8 cellular contexts compared by ENCODE assay signal in the genomic region with DNA sequence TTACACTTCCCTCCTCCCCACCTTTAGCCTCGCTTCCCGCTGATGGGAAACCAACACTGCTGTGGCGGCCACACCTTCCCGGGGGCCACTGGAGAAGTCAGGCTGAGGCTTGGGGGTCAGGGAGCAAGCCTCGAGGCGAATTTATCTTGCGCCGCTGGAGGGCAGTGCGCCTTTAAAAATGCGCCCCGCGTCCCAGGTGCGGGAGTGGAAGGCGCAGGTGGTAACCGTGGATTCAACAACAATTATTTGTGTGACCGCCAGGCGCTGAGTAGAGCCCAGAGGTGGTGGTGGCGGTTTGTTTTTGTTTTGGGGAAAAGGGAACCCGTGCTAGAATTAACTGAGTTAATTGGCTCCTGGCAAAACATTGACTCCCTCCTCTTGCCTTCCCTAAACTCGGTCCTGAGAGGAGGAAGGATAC. TPM values are rescaled to one million over a fixed set of nuclear protein-coding genes. Genes with fewer than 3 reads are reported as not detected.
DNase-seq lines count a peak whose midpoint lies in the region; ATAC-seq and TF ChIP-seq lines count a peak whose summit lies in the region.

No MANE protein-coding gene starts in this region.

- DNase-seq in NCI-H2081 (lab: John Stamatoyannopoulos, UW) (peak; percentile 80 to 84), lung microvascular endothelial cell (ENCODE audit: low read depth in 2 of 2) (peak; percentile 28 to 57), Ammon's horn (ENCODE audit: low spot score) (no peak)
- DNase-seq in activated CD4-positive, alpha-beta T cell treated with anti-CD3 and anti-CD28 coated beads, Interleukin-2, amount 10 ng/mL, durations not matched to agents 7 days and 5 days: peak; percentile 78
- peak; percentile 30 for DNase-seq in stimulated activated CD8-positive, alpha-beta memory T cell treated with anti-CD3 and anti-CD28 coated beads, Interleukin-7, amount 100 ng/mL, for 24 hours (ENCODE audit: low read depth)

- H3K4me1 Mint-ChIP-seq in activated CD4-positive, alpha-beta T cell treated with anti-CD3 and anti-CD28 coated beads, Interleukin-2, amount 10 ng/mL, durations not matched to agents 7 days and 5 days: peaks cover 29% of the 10 kb centered on the region
- H3K4me1 Mint-ChIP-seq in dendritic cell treated with granulocyte-macrophage colony-stimulating factor and Interleukin-4, amounts not matched to agents 40 ng/mL and 50 ng/mL, for 4 days (ENCODE audit: low read depth): peaks cover 27% of the 10 kb centered on the region

- H3K27ac ChIP-seq in 22Rv1: no peak overlapping the region

- H3K4me3 Mint-ChIP-seq in activated CD4-positive, alpha-beta T cell treated with anti-CD3 and anti-CD28 coated beads, Interleukin-2, amount 10 ng/mL, durations not matched to agents 7 days and 5 days: peak overlapping the region; percentile 58
- H3K4me3 Mint-ChIP-seq in dendritic cell treated with granulocyte-macrophage colony-stimulating factor and Interleukin-4, amounts not matched to agents 40 ng/mL and 50 ng/mL, for 4 days: peak overlapping the region; percentile 53

- peaks cover 61% of the 10 kb centered on the region for H3K27me3 Mint-ChIP-seq in activated CD4-positive, alpha-beta T cell treated with anti-CD3 and anti-CD28 coated beads, Interleukin-2, amount 10 ng/mL, durations not matched to agents 7 days and 5 days
- H3K27me3 Mint-ChIP-seq in dendritic cell treated with granulocyte-macrophage colony-stimulating factor and Interleukin-4, amounts not matched to agents 40 ng/mL and 50 ng/mL, for 4 days: peaks cover 66% of the 10 kb centered on the region

- ATAC-seq in GM18907 (IDR thresholded peaks at IDR 0.05; ENCODE audit: unreplicated experiment): peak; percentile 51

- H3K36me3 Mint-ChIP-seq in activated CD4-positive, alpha-beta T cell treated with anti-CD3 and anti-CD28 coated beads, Interleukin-2, amount 10 ng/mL, durations not matched to agents 7 days and 5 days (ENCODE audit: low read depth): no peaks in the 10 kb centered on the region
- H3K36me3 Mint-ChIP-seq in dendritic cell treated with granulocyte-macrophage colony-stimulating factor and Interleukin-4, amounts not matched to agents 40 ng/mL and 50 ng/mL, for 4 days (ENCODE audit: low read depth): peaks cover 7% of the 10 kb centered on the region

- intact Hi-C loops in dendritic cell treated with granulocyte-macrophage colony-stimulating factor and Interleukin-4, amounts not matched to agents 40 ng/mL and 50 ng/mL, for 4 days (cut with micrococcal nuclease): loop anchor here (2.0 kb wide), 1 partner anchor 390 kb away; no protein-coding TSS in a partner anchor

- POLR2A ChIA-PET in activated CD4-positive, alpha-beta T cell treated with anti-CD3 and anti-CD28 coated beads, Interleukin-2, amount 10 ng/mL, durations not matched to agents 7 days and 5 days (lab: Charles Lee): no interaction called here

- CTCF ChIA-PET in activated CD4-positive, alpha-beta T cell treated with anti-CD3 and anti-CD28 coated beads, Interleukin-2, amount 10 ng/mL, durations not matched to agents 7 days and 5 days (lab: Charles Lee): interaction anchor here (0.5 kb wide), 1 partner anchor 50 kb away, joined by 3 read pairs; no protein-coding TSS in a partner anchor

- TF ChIP-seq CTCF in 22Rv1 (IDR thresholded peaks at IDR 0.05): peak; percentile 82

- no peak overlapping the region for H3K27ac Mint-ChIP-seq in activated CD4-positive, alpha-beta T cell treated with anti-CD3 and anti-CD28 coated beads, Interleukin-2, amount 10 ng/mL, durations not matched to agents 7 days and 5 days
- H3K27ac Mint-ChIP-seq in dendritic cell treated with granulocyte-macrophage colony-stimulating factor and Interleukin-4, amounts not matched to agents 40 ng/mL and 50 ng/mL, for 4 days: no peak overlapping the region

- no peaks in the 10 kb centered on the region for H3K9me3 Mint-ChIP-seq in activated CD4-positive, alpha-beta T cell treated with anti-CD3 and anti-CD28 coated beads, Interleukin-2, amount 10 ng/mL, durations not matched to agents 7 days and 5 days
- H3K9me3 Mint-ChIP-seq in dendritic cell treated with granulocyte-macrophage colony-stimulating factor and Interleukin-4, amounts not matched to agents 40 ng/mL and 50 ng/mL, for 4 days: no peaks in the 10 kb centered on the region

RNA-seq across cellular contexts. Expression of a gene that starts 1.1 kb away (rescaled TPM):
- not detected for total RNA-seq in activated CD4-positive, alpha-beta T cell treated with anti-CD3 and anti-CD28 coated beads, Interleukin-2, amount 10 ng/mL, durations not matched to agents 7 days and 5 days
- under 0.01 TPM in 1 of 2 replicates, not detected in the other for total RNA-seq in lung microvascular endothelial cell

RNA-seq across cellular contexts. Expression of a gene that starts 4.5 kb away (rescaled TPM):
- total RNA-seq in activated CD4-positive, alpha-beta T cell treated with anti-CD3 and anti-CD28 coated beads, Interleukin-2, amount 10 ng/mL, durations not matched to agents 7 days and 5 days: 10 to 100 TPM; 29.7 to 30.5 TPM
- 7.2 and 10.3 TPM in 2 replicates for total RNA-seq in lung microvascular endothelial cell

RNA-seq across cellular contexts. Expression of a gene that starts 56.3 kb away (rescaled TPM):
- total RNA-seq in activated CD4-positive, alpha-beta T cell treated with anti-CD3 and anti-CD28 coated beads, Interleukin-2, amount 10 ng/mL, durations not matched to agents 7 days and 5 days: 10 to 100 TPM; 62.8 to 68.5 TPM
- 48.4 and 74.8 TPM in 2 replicates for total RNA-seq in lung microvascular endothelial cell
